ENCODE assay signal across 17 cellular contexts in the genomic region with DNA sequence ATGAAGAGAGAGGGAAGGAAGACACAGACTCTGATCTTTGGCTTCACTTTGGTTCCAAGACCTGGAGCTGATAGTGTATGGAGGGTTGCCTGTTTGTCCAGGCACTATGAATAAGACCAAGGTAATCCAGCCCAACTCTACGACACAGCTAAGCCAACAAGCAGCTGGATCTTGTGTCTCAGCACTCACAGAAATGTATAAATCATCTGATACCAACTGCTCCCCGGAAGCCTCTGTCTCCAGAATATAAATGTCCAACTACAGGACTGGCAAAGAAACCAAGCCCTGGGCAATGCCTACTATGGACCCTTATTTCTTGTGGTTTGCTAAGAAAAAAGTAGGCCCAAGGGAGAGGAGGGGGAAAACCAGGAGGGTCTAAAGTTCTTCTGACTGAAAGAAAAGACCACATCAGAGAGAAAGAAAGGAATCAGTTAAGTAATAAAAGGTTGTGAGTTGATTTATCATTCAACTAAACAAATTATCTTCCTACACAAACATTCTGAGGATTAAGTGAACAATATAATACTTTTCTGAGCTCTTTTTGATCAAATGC.
"Had no signal": no experiment of that assay in that cellular context is flagged by ENCODE, and none has a peak within 500 bp of the region (broad histone marks: within the 10 kb centered on the region; RNA-seq: fewer than 3 reads in every experiment).

No MANE protein-coding gene starts in this region.

- H3K9me3 ChIP-seq: body of pancreas, esophagus squamous epithelium, suprapubic skin, transverse colon, uterus had no signal

- H3K27me3 Mint-ChIP-seq: activated naive CD8-positive, alpha-beta T cell; effector memory CD8-positive, alpha-beta T cell; stimulated activated naive CD8-positive, alpha-beta T cell treated with anti-CD3 and anti-CD28 coated beads, Interleukin-15, amount 100 ng/mL, for 72 hours had no signal

- H3K36me3 Mint-ChIP-seq: activated naive CD8-positive, alpha-beta T cell had no signal

- H3K4me3 ChIP-seq: body of pancreas, esophagus squamous epithelium, suprapubic skin, transverse colon, uterus had no signal

- H3K27ac ChIP-seq: body of pancreas, esophagus squamous epithelium, suprapubic skin, transverse colon, uterus had no signal

- H3K27ac Mint-ChIP-seq: activated naive CD8-positive, alpha-beta T cell; effector memory CD8-positive, alpha-beta T cell; stimulated activated naive CD8-positive, alpha-beta T cell treated with anti-CD3 and anti-CD28 coated beads, Interleukin-15, amount 100 ng/mL, for 72 hours had no signal

- H3K9me3 Mint-ChIP-seq: effector memory CD8-positive, alpha-beta T cell; neural crest cell; stimulated activated naive CD8-positive, alpha-beta T cell treated with anti-CD3 and anti-CD28 coated beads, Interleukin-15, amount 100 ng/mL, for 72 hours had no signal

- H3K36me3 ChIP-seq: esophagus squamous epithelium, suprapubic skin, transverse colon, uterus had no signal

- H3K4me1 ChIP-seq: uterus had no signal

- H3K4me3 Mint-ChIP-seq: activated naive CD8-positive, alpha-beta T cell; effector memory CD8-positive, alpha-beta T cell; neural crest cell; stimulated activated naive CD8-positive, alpha-beta T cell treated with anti-CD3 and anti-CD28 coated beads, Interleukin-15, amount 100 ng/mL, for 72 hours had no signal

- ATAC-seq: body of pancreas; effector memory CD8-positive, alpha-beta T cell; stimulated activated naive CD8-positive, alpha-beta T cell treated with anti-CD3 and anti-CD28 coated beads, Interleukin-15, amount 100 ng/mL, for 72 hours had no signal

- H3K4me1 Mint-ChIP-seq: stimulated activated naive CD8-positive, alpha-beta T cell treated with anti-CD3 and anti-CD28 coated beads, Interleukin-15, amount 100 ng/mL, for 72 hours had no signal

- DNase-seq: activated CD4-positive, alpha-beta T cell treated with anti-CD3 and anti-CD28 coated beads, Interleukin-2, amount 50 U/mL, for 1 hour; activated CD4-positive, CD25-positive, alpha-beta regulatory T cell treated with anti-CD3 and anti-CD28 coated beads, Interleukin-2, amount 50 U/mL, for 72 hours; activated CD8-positive, alpha-beta memory T cell treated with anti-CD3 and anti-CD28 coated beads for 24 hours; activated CD8-positive, alpha-beta memory T cell treated with anti-CD3 and anti-CD28 coated beads, Interleukin-2, amount 50 U/mL, for 48 hours; activated effector memory CD4-positive, alpha-beta T cell treated with Interleukin-2 at 50 U/mL for 16 hours; activated T-cell treated with anti-CD3 and anti-CD28 coated beads, Interleukin-2, amount 50 U/mL, for 48 hours; amygdala; body of pancreas; dermis blood vessel endothelial cell; effector memory CD8-positive, alpha-beta T cell; esophagus squamous epithelium; stimulated activated naive CD8-positive, alpha-beta T cell treated with anti-CD3 and anti-CD28 coated beads, Interleukin-15, amount 100 ng/mL, for 72 hours; transverse colon; uterus had no signal

- H3K27me3 ChIP-seq: body of pancreas, suprapubic skin, uterus had no signal
